Comparison of ENCODE assay signal across 13 cellular contexts in the genomic region with DNA sequence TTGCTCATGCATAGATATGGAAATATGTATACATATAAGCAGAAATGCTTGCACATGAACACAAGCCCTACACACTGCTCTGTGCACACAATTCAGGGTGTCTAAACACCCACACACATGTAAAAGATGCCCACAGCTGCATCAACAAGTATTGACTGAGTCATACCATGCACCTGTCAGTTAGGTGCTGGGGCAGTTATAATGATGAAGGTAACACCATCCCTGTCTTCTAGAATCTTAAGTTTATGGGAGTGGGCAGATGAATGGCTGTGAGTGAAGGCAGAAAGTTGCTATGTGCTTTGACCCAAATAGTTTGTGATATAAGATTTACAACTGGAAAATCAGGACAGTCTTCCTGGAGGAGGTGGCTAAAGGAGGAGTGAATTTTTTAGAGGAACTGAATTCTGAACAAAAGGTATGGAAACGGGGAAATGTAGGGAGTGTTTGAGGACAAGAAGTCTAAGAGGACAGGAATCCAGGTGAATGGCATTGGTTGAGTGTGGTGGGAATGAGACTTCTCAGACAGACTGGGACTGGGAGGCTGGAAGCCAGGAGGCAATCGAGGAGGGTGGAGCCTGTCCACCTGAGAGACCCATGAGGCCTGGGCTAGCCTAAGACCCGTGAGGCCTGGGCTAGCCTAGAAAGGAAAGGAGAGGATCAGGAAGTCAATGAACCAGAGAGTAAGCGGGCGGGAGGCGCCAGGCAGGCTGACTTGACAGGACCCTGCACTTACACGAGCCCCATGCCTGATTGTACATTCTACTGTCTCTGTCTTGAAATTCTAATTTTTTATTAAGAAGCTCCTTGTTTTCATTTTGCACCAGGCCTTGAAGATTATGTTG. TPM values are rescaled to one million over a fixed set of nuclear protein-coding genes. Genes with fewer than 3 reads are reported as not detected.
DNase-seq lines count a peak whose midpoint lies in the region; ATAC-seq and TF ChIP-seq lines count a peak whose summit lies in the region.
"Had no signal": no experiment of that assay in that cellular context is flagged by ENCODE, and none has a peak within 500 bp of the region (broad histone marks: within the 10 kb centered on the region; RNA-seq: fewer than 3 reads in every experiment).

No MANE protein-coding gene starts in this region.

- intact Hi-C loops in cardiac septum (cut with DNase I), result loop anchor here (5.0 to 10.0 kb wide), 2 partner anchors 293 to 405 kb away; no protein-coding TSS in a partner anchor
- intact Hi-C loops in left ventricle myocardium superior (cut with micrococcal nuclease), result no loop called here
- intact Hi-C loops in upper lobe of right lung (cut with DNase I), result no loop called here

- peaks cover 5% of the 10 kb centered on the region for H3K4me1 ChIP-seq in SJCRH30
- peaks cover 22% of the 10 kb centered on the region for H3K4me1 ChIP-seq in upper lobe of right lung

- H3K27me3 ChIP-seq in SJCRH30 (no peaks in the 10 kb centered on the region), upper lobe of right lung (peaks cover 56% of the 10 kb centered on the region)

- ATAC-seq in left ventricle myocardium superior (no peak), upper lobe of right lung (no peak)

- H3K4me3 ChIP-seq in SJCRH30, result peak overlapping the region; percentile 54
- H3K4me3 ChIP-seq in upper lobe of right lung, result no peak overlapping the region

- no peak overlapping the region for H3K27ac ChIP-seq in SJCRH30
- no peak overlapping the region for H3K27ac ChIP-seq in upper lobe of right lung
- H3K27ac ChIP-seq: parathyroid adenoma had no signal

- TF ChIP-seq CTCF in upper lobe of right lung (IDR thresholded peaks at IDR 0.05) (no peak), GM13977 (IDR thresholded peaks at IDR 0.05; ENCODE audit: extremely low read depth, insufficient read depth, missing control alignments) (no peak)

- H3K36me3 ChIP-seq in SJCRH30, result no peaks in the 10 kb centered on the region
- H3K36me3 ChIP-seq in upper lobe of right lung, result no peaks in the 10 kb centered on the region

- H3K9me3 ChIP-seq in SJCRH30 (replicated peaks) (no peaks in the 10 kb centered on the region), upper lobe of right lung (no peaks in the 10 kb centered on the region)

- DNase-seq in cardiac septum (ENCODE audit: low spot score) (peak; percentile 24), left ventricle myocardium superior (no peak), SJCRH30 (peak in 1 of 2 experiments; percentile 44), mesenteric fat pad (ENCODE audit: low spot score) (peak; percentile 78), upper lobe of right lung (peak; percentile 55), NK-92 (lab: John Stamatoyannopoulos, UW; ENCODE audit: unreplicated experiment) (no peak), GM13977 (ENCODE audit: low spot score) (no peak)
- DNase-seq in stimulated activated CD4-positive, alpha-beta T cell treated with anti-CD3 and anti-CD28 coated beads, Interleukin-1b, Interleukin-23, amount 100 ng/mL, for 48 hours, result no peak
- DNase-seq: cerebellar nuclear complex; foreskin melanocyte; NCI-H1048; NK-92 treated with Interleukin-12 subunit alpha and Interleukin-12 subunit beta, amount 100 ng/mL, for 24 hours had no signal

- in situ Hi-C loops in GM13977 (cut with MboI; ENCODE audit: low pct_unique_long_range_greater_than_20kb, low sequenced_read_pairs, unreplicated experiment), result loop anchor here (25.0 kb wide), 2 partner anchors 255 to 355 kb away; no protein-coding TSS in a partner anchor

RNA-seq across cellular contexts. Expression of a gene that starts 20.7 kb away (rescaled TPM):
- total RNA-seq in cardiac septum (18.8 TPM), left ventricle myocardium superior (20.1 TPM), mesenteric fat pad (15.5 TPM), upper lobe of right lung (30.4 TPM)
- total RNA-seq in SJCRH30 (2014; rRNA removed; shearing (Covaris generic)), result 10.5 and 12.6 TPM in 2 replicates

RNA-seq across cellular contexts. Expression of a gene that starts 20.7 kb away (rescaled TPM):
- total RNA-seq in cardiac septum, result 17.5 TPM
- total RNA-seq in left ventricle myocardium superior, result 21.9 TPM
- 35.7 and 36.2 TPM in 2 replicates for total RNA-seq in SJCRH30 (2014; rRNA removed; shearing (Covaris generic))
- total RNA-seq in mesenteric fat pad, result 5.2 TPM
- total RNA-seq in upper lobe of right lung, result 7.2 TPM

Comparison
In these comparisons a context has a peak if more than half of its experiments do, and no peak if none do; other contexts are left out.
1. DNase-seq: peak in cardiac septum (single experiment), mesenteric fat pad (single experiment) and upper lobe of right lung (single experiment); none in left ventricle myocardium superior (single experiment), NK-92 (single experiment), GM13977 (single experiment) and stimulated activated CD4-positive, alpha-beta T cell treated with anti-CD3 and anti-CD28 coated beads, Interleukin-1b, Interleukin-23, amount 100 ng/mL, for 48 hours (single experiment).